1 cellular context compared by ENCODE assay signal in genomic region chr6:16749516-16750485, GRCh38.
TF ChIP-seq lines count a peak whose summit lies in the region.

No MANE protein-coding gene starts in this region.

TF ChIP-seq in GM23338, 12 proteins besides CTCF, POLR2A, EP300 and RAD21:
- TF ChIP-seq NANOG (IDR thresholded peaks at IDR 0.05; ENCODE audit: borderline replicate concordance) (no peak), JUNB (IDR thresholded peaks at IDR 0.05; ENCODE audit: unreplicated experiment) (no peak), ZNF331 (CRISPR knock-in tag; IDR thresholded peaks at IDR 0.05; ENCODE audit: low read depth) (no peak), EZH2phosphoT487 (IDR thresholded peaks at IDR 0.05; ENCODE audit: unreplicated experiment) (no peak), CREB1 (CRISPR knock-in tag; IDR thresholded peaks at IDR 0.05; ENCODE audit: low read depth) (no peak), STAT1 (IDR thresholded peaks at IDR 0.05; ENCODE audit: unreplicated experiment) (no peak), ETS1 (IDR thresholded peaks at IDR 0.05) (no peak), POLR2AphosphoS5 (IDR thresholded peaks at IDR 0.05; ENCODE audit: low read depth) (no peak), ZNF462 (CRISPR knock-in tag; IDR thresholded peaks at IDR 0.05) (no peak), EZH2 (IDR thresholded peaks at IDR 0.05; ENCODE audit: low read depth, unreplicated experiment) (no peak), REST (IDR thresholded peaks at IDR 0.05; ENCODE audit: unreplicated experiment) (no peak), ZNF114 (CRISPR knock-in tag; IDR thresholded peaks at IDR 0.05) (no peak)
